ENCODE assay signal across 23 cellular contexts in the genomic region with DNA sequence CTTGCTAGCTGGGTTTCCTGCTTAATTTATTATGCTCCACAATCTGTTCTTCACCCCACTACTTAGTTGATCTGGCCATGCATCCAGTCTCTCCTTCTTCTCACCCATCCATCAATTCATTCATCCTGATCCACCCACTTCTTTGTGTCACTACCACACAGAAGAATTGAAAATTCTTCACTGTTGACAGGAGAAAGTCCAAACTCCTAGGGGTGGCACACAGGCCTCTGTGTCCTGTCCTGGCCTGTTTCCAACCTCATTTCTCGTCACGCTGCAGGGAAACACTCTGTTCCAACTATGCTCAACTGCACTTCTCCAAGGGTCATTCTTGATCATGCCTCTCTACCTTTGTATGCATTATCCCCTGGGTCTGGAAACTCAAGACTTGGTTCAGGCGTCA. TPM values are rescaled to one million over a fixed set of nuclear protein-coding genes. Genes with fewer than 3 reads are reported as not detected.
"Had no signal": no experiment of that assay in that cellular context is flagged by ENCODE, and none has a peak within 500 bp of the region (broad histone marks: within the 10 kb centered on the region; RNA-seq: fewer than 3 reads in every experiment).

No MANE protein-coding gene starts in this region.

- ATAC-seq: activated T-cell treated with anti-CD3 and anti-CD28 coated beads, Interleukin-2, amount 50 U/mL, for 4 hours; body of pancreas; T-helper 17 cell had no signal

- H3K36me3 ChIP-seq: ascending aorta had no signal

- DNase-seq: activated B cell treated with CpG ODN at 0.5 μM for 24 hours; activated CD4-positive, alpha-beta T cell treated with anti-CD3 and anti-CD28 coated beads for 1 hour; activated CD4-positive, alpha-beta T cell treated with anti-CD3 and anti-CD28 coated beads, Interleukin-2, amount 10 ng/mL, durations not matched to agents 24 days and 14 days; activated CD4-positive, alpha-beta T cell treated with anti-CD3 and anti-CD28 coated beads, Interleukin-2, amount 50 U/mL, for 48 hours; activated CD8-positive, alpha-beta memory T cell treated with anti-CD3 and anti-CD28 coated beads for 24 hours; activated gamma-delta T cell treated with Interleukin-2 at 50 U/mL for 16 hours; activated T-cell treated with anti-CD3 and anti-CD28 coated beads, Interleukin-2, amount 50 U/mL, for 4 hours; body of pancreas; MM.1S; NCI-H1105; NCI-H1436; NCI-H1694 treated with DMSO at 0.1 percent for 48 hours; NCI-H2029 treated with DMSO at 0.1 percent for 48 hours; NCI-H345; NCI-H510A; NCI-H526 treated with DMSO at 0.1 percent for 48 hours; NCI-H82; SIG-M5; T-helper 17 cell; T-helper 9 cell had no signal

- H3K27ac ChIP-seq: ascending aorta, body of pancreas had no signal

- H3K27me3 ChIP-seq: ascending aorta, body of pancreas had no signal

- H3K9me3 ChIP-seq: body of pancreas had no signal

- H3K4me3 ChIP-seq: ascending aorta, body of pancreas had no signal

RNA-seq across cellular contexts. Expression of a gene that starts 10.6 kb away (rescaled TPM):
- total RNA-seq: activated B cell treated with CpG ODN at 0.5 μM for 24 hours; activated CD4-positive, alpha-beta T cell treated with anti-CD3 and anti-CD28 coated beads, Interleukin-2, amount 10 ng/mL, durations not matched to agents 24 days and 14 days; activated T-cell treated with anti-CD3 and anti-CD28 coated beads, Interleukin-2, amount 50 U/mL, for 4 hours; ascending aorta; body of pancreas; OCI-LY7; RPMI7951; T-helper 17 cell had no signal

RNA-seq across cellular contexts. Expression of a gene that starts 35.4 kb away (rescaled TPM):
- total RNA-seq: activated B cell treated with CpG ODN at 0.5 μM for 24 hours; activated CD4-positive, alpha-beta T cell treated with anti-CD3 and anti-CD28 coated beads, Interleukin-2, amount 10 ng/mL, durations not matched to agents 24 days and 14 days; activated T-cell treated with anti-CD3 and anti-CD28 coated beads, Interleukin-2, amount 50 U/mL, for 4 hours; ascending aorta; body of pancreas; OCI-LY7; RPMI7951; T-helper 17 cell had no signal

RNA-seq across cellular contexts. Expression of a gene that starts 40.5 kb away (rescaled TPM):
- total RNA-seq: activated B cell treated with CpG ODN at 0.5 μM for 24 hours; activated CD4-positive, alpha-beta T cell treated with anti-CD3 and anti-CD28 coated beads, Interleukin-2, amount 10 ng/mL, durations not matched to agents 24 days and 14 days; ascending aorta; body of pancreas; OCI-LY7; T-helper 17 cell had no signal

RNA-seq across cellular contexts. Expression of a gene that starts 53.6 kb away (rescaled TPM):
- total RNA-seq: activated B cell treated with CpG ODN at 0.5 μM for 24 hours; activated CD4-positive, alpha-beta T cell treated with anti-CD3 and anti-CD28 coated beads, Interleukin-2, amount 10 ng/mL, durations not matched to agents 24 days and 14 days; activated T-cell treated with anti-CD3 and anti-CD28 coated beads, Interleukin-2, amount 50 U/mL, for 4 hours; ascending aorta; body of pancreas; OCI-LY7; RPMI7951; T-helper 17 cell had no signal

RNA-seq across cellular contexts. Expression of a gene that starts 57.4 kb away (rescaled TPM):
- total RNA-seq: activated B cell treated with CpG ODN at 0.5 μM for 24 hours; activated T-cell treated with anti-CD3 and anti-CD28 coated beads, Interleukin-2, amount 50 U/mL, for 4 hours; OCI-LY7 had no signal
